Comparison of ENCODE assay signal across 20 cellular contexts in the genomic region with DNA sequence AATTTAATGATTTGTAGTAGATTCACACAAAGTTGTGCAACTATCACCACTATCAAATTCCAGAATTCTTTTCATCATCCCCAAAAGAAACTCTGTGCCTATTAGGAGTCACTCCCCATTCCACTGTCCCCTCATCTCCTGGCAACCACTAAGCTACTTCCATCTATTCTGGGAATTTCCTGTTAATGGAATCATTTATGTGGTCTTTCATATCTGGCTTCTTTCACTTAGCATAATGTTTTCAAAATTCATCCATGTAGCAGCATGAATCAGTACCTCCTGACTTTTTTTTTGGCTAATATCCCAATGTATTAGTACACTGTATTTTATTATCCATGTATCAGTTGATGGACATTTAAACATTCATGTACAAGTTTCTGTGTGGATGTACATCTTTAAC.
"Had no signal": no experiment of that assay in that cellular context is flagged by ENCODE, and none has a peak within 500 bp of the region (broad histone marks: within the 10 kb centered on the region; RNA-seq: fewer than 3 reads in every experiment).

No MANE protein-coding gene starts in this region.

- H3K27ac Mint-ChIP-seq: activated naive CD4-positive, alpha-beta T cell treated with anti-CD3 and anti-CD28 coated beads, Interleukin-2, amount 50 U/mL, for 72 hours; neural progenitor cell; stimulated activated effector memory CD8-positive, alpha-beta T cell treated with anti-CD3 and anti-CD28 coated beads, Interleukin-12 subunit alpha, Interleukin-12 subunit beta, amount 100 ng/mL, for 72 hours; type B pancreatic cell had no signal

- ATAC-seq: activated naive CD4-positive, alpha-beta T cell treated with anti-CD3 and anti-CD28 coated beads, Interleukin-2, amount 50 U/mL, for 72 hours; mucosa of descending colon; right cardiac atrium; stimulated activated effector memory CD8-positive, alpha-beta T cell treated with anti-CD3 and anti-CD28 coated beads, Interleukin-12 subunit alpha, Interleukin-12 subunit beta, amount 100 ng/mL, for 72 hours had no signal

- H3K4me3 Mint-ChIP-seq: naive B cell; neural progenitor cell; stimulated activated effector memory CD8-positive, alpha-beta T cell treated with anti-CD3 and anti-CD28 coated beads, Interleukin-12 subunit alpha, Interleukin-12 subunit beta, amount 100 ng/mL, for 72 hours; type B pancreatic cell had no signal

- H3K4me1 Mint-ChIP-seq: naive B cell; stimulated activated effector memory CD8-positive, alpha-beta T cell treated with anti-CD3 and anti-CD28 coated beads, Interleukin-12 subunit alpha, Interleukin-12 subunit beta, amount 100 ng/mL, for 72 hours had no signal

- DNase-seq: activated CD4-positive, alpha-beta T cell treated with anti-CD3 and anti-CD28 coated beads, Interleukin-2, amount 50 U/mL, for 4 hours; activated CD4-positive, CD25-positive, alpha-beta regulatory T cell treated with anti-CD3 and anti-CD28 coated beads, Interleukin-2, amount 50 U/mL, for 72 hours; activated gamma-delta T cell treated with Interleukin-2 at 50 U/mL for 16 hours; adrenal gland; colonic mucosa; foreskin fibroblast; hypothalamus; kidney; left ventricle myocardium inferior; mucosa of descending colon; naive B cell; right cardiac atrium; small intestine; stimulated activated CD4-positive, alpha-beta T cell treated with anti-CD3 and anti-CD28 coated beads, Interleukin-4, amount 100 ng/mL, for 24 hours; stomach; T-helper 2 cell had no signal

- H3K9me3 Mint-ChIP-seq: activated naive CD4-positive, alpha-beta T cell treated with anti-CD3 and anti-CD28 coated beads, Interleukin-2, amount 50 U/mL, for 72 hours; naive B cell; neural progenitor cell; stimulated activated effector memory CD8-positive, alpha-beta T cell treated with anti-CD3 and anti-CD28 coated beads, Interleukin-12 subunit alpha, Interleukin-12 subunit beta, amount 100 ng/mL, for 72 hours; type B pancreatic cell had no signal

- H3K36me3 Mint-ChIP-seq: activated naive CD4-positive, alpha-beta T cell treated with anti-CD3 and anti-CD28 coated beads, Interleukin-2, amount 50 U/mL, for 72 hours; naive B cell; neural progenitor cell; stimulated activated effector memory CD8-positive, alpha-beta T cell treated with anti-CD3 and anti-CD28 coated beads, Interleukin-12 subunit alpha, Interleukin-12 subunit beta, amount 100 ng/mL, for 72 hours; type B pancreatic cell had no signal
